ENCODE assay signal across 18 cellular contexts in the genomic region with DNA sequence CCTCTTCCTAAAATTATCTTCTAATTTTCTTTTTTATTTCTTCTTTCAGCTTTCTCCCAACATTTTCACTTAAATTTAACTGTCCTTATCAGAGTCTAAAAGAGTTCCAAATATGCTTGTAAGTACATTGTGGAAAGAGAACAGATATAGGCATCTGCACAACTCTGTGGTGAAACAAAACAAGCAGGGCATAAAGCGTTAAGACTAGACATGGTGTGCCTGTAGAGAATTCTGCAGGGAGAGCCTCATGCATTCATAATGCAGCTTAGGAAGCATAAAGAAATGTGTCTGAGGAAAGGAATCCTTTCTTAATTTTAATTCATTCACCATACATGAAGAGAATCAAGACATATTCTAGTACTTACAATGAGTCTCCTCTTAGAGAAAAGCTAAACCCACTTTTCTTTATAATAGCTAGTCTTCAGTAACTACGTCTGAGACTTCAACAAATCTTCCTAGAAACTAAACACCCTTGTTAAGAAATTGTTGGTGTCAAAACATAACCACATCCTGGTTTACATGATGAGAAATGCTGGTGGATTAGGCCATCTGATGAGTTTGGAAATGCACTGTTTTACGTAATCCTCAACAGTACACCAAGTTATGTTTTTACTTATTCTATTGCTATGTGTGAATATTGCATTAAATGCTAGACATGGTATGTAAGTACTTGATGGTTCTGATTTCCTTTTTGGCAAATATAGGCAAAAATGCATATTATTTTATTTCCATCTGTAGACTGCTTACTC.
DNase-seq lines count a peak whose midpoint lies in the region; ATAC-seq, FAIRE-seq and TF ChIP-seq lines count a peak whose summit lies in the region.
"Had no signal": no experiment of that assay in that cellular context is flagged by ENCODE, and none has a peak within 500 bp of the region (broad histone marks: within the 10 kb centered on the region; RNA-seq: fewer than 3 reads in every experiment).

No MANE protein-coding gene starts in this region.

- no peak overlapping the region for H2AFZ ChIP-seq in DND-41 (ENCODE audit: low read depth, low read length)
- H2AFZ ChIP-seq in mammary epithelial cell (ENCODE audit: low read depth, low read length): no peak overlapping the region

- dilution Hi-C loops in mammary epithelial cell (cut with HindIII; ENCODE audit: low sequenced_read_pairs): no loop called here

- intact Hi-C loops in mammary epithelial cell (cut with micrococcal nuclease): no loop called here

- in situ Hi-C loops in mammary epithelial cell (cut with MboI; ENCODE audit: low sequenced_read_pairs in 2 of 2): no loop called here

- FAIRE-seq in D721Med (lab: Jason Lieb, UNC): no peak
- FAIRE-seq: GM19239 had no signal

- H3K27ac Mint-ChIP-seq in natural killer cell treated with Interleukin-12 subunit alpha and Interleukin-12 subunit beta and Interleukin-15 and Interleukin-18, amount 100 ng/mL, for 72 hours: peak overlapping the region; percentile 79 to 84
- H3K27ac Mint-ChIP-seq: effector memory CD8-positive, alpha-beta T cell; naive B cell; type B pancreatic cell had no signal

- WGBS in mammary epithelial cell (ENCODE audit: low coverage, missing lambda C conversion rate): 68% methylated on average over 3 of the region's 3 CpGs

- H4K20me1 ChIP-seq in DND-41 (ENCODE audit: insufficient read depth, low read length) (no peaks in the 10 kb centered on the region), mammary epithelial cell (ENCODE audit: insufficient read depth, low read length) (no peaks in the 10 kb centered on the region)

- no peak for TF ChIP-seq CTCF in DND-41 (IDR thresholded peaks at IDR 0.05; ENCODE audit: borderline replicate concordance, extremely low read depth, low read length, poor library complexity, severe bottlenecking)
- TF ChIP-seq CTCF in mammary epithelial cell (conservative IDR thresholded peaks at IDR 0.05 in 1 of 2, IDR thresholded peaks at IDR 0.05 in 1 of 2; ENCODE audit: extremely low read depth in 1 of 2, insufficient read depth in 1 of 2, low read depth in 1 of 2, low read length in 2 of 2): no peak
- TF ChIP-seq CTCF in D721Med (IDR thresholded peaks at IDR 0.05; ENCODE audit: insufficient read depth, missing control alignments): no peak

- H3K9me3 Mint-ChIP-seq in natural killer cell treated with Interleukin-12 subunit alpha and Interleukin-12 subunit beta and Interleukin-15 and Interleukin-18, amount 100 ng/mL, for 72 hours: peaks cover 18% of the 10 kb centered on the region

- peaks cover 7 to 8% of the 10 kb centered on the region in 2 donors for H3K4me1 Mint-ChIP-seq in natural killer cell treated with Interleukin-12 subunit alpha and Interleukin-12 subunit beta and Interleukin-15 and Interleukin-18, amount 100 ng/mL, for 72 hours (ENCODE audit: low read depth in 2 of 2)
- H3K4me1 Mint-ChIP-seq: naive B cell had no signal

- H3K4me3 Mint-ChIP-seq in natural killer cell treated with Interleukin-12 subunit alpha and Interleukin-12 subunit beta and Interleukin-15 and Interleukin-18, amount 100 ng/mL, for 72 hours: peak overlapping the region; percentile 34
- H3K4me3 Mint-ChIP-seq: effector memory CD8-positive, alpha-beta T cell; naive B cell; type B pancreatic cell had no signal

- H3K27ac ChIP-seq in DND-41 (ENCODE audit: low read length) (0 out of 2 replicates have a peak overlapping the region, but pooled peaks have one; percentile 5), mammary epithelial cell (ENCODE audit: insufficient read depth, low read depth, low read length) (no peak overlapping the region)
- H3K27ac ChIP-seq: SJSA1 had no signal

- H3K36me3 Mint-ChIP-seq in natural killer cell treated with Interleukin-12 subunit alpha and Interleukin-12 subunit beta and Interleukin-15 and Interleukin-18, amount 100 ng/mL, for 72 hours: peaks cover 13% of the 10 kb centered on the region
- H3K36me3 Mint-ChIP-seq: naive B cell, type B pancreatic cell had no signal

- H3K79me2 ChIP-seq in DND-41 (ENCODE audit: insufficient read depth, low read length) (no peaks in the 10 kb centered on the region), mammary epithelial cell (ENCODE audit: insufficient read depth, low read length) (no peaks in the 10 kb centered on the region)

- ATAC-seq in DND-41 (ENCODE audit: insufficient read depth, low read depth): peak; percentile 79
- ATAC-seq in natural killer cell treated with Interleukin-12 subunit alpha and Interleukin-12 subunit beta and Interleukin-15 and Interleukin-18, amount 100 ng/mL, for 72 hours: peak; percentile 72 to 92
- ATAC-seq in GM19452 (IDR thresholded peaks at IDR 0.05; ENCODE audit: unreplicated experiment): no peak
- ATAC-seq: effector memory CD8-positive, alpha-beta T cell; heart right ventricle; left colon had no signal

- H3K4me1 ChIP-seq in DND-41 (ENCODE audit: insufficient read depth, low read length): peaks cover 32% of the 10 kb centered on the region
- peaks cover 10% of the 10 kb centered on the region for H3K4me1 ChIP-seq in mammary epithelial cell (ENCODE audit: insufficient read depth, low read length)
- H3K4me1 ChIP-seq: SJSA1 had no signal

- H3K9ac ChIP-seq in DND-41 (ENCODE audit: low read depth, low read length) (peak overlapping the region; percentile 8; the same call in 1 of the 2 replicates), mammary epithelial cell (ENCODE audit: insufficient read depth, low read length) (no peak overlapping the region)

- no peak overlapping the region for H3K4me2 ChIP-seq in DND-41 (ENCODE audit: insufficient read depth, low read length)
- no peak overlapping the region for H3K4me2 ChIP-seq in mammary epithelial cell (ENCODE audit: insufficient read depth, low read depth, low read length)

- no peaks in the 10 kb centered on the region for H3K9me3 ChIP-seq in DND-41 (ENCODE audit: insufficient read depth, low read length, severe bottlenecking)
- peaks cover 2% of the 10 kb centered on the region for H3K9me3 ChIP-seq in mammary epithelial cell (replicated peaks; ENCODE audit: insufficient read depth, low read length)
- H3K9me3 ChIP-seq: SJSA1 had no signal

- no peaks in the 10 kb centered on the region for H3K27me3 Mint-ChIP-seq in natural killer cell treated with Interleukin-12 subunit alpha and Interleukin-12 subunit beta and Interleukin-15 and Interleukin-18, amount 100 ng/mL, for 72 hours
- H3K27me3 Mint-ChIP-seq: effector memory CD8-positive, alpha-beta T cell; naive B cell; type B pancreatic cell had no signal

- CTCF ChIA-PET in mammary epithelial cell (lab: Charles Lee; ENCODE audit: low non-redundant PET): no interaction called here

- DNase-seq in DND-41 (no peak), MV-4-11 (lab: John Stamatoyannopoulos, UW) (peak; percentile 99), mammary epithelial cell (peak; percentile 88), ecto neural progenitor cell (ENCODE audit: low spot score) (no peak), D721Med (ENCODE audit: insufficient read length, low spot score) (no peak)
- no peak for DNase-seq in natural killer cell treated with Interleukin-12 subunit alpha and Interleukin-12 subunit beta and Interleukin-15 and Interleukin-18, amount 100 ng/mL, for 72 hours (ENCODE audit: low spot score)
- DNase-seq in stimulated activated CD4-positive, alpha-beta T cell treated with anti-CD3 and anti-CD28 coated beads, Interleukin-4, amount 100 ng/mL, for 4 hours: no peak
- DNase-seq: activated effector memory CD4-positive, alpha-beta T cell treated with Interleukin-2 at 50 U/mL for 16 hours; effector memory CD8-positive, alpha-beta T cell; heart right ventricle; left colon; naive B cell; NCI-H1694; NCI-H748 treated with DMSO at 0.1 percent for 48 hours had no signal

- H3K27me3 ChIP-seq in DND-41 (ENCODE audit: insufficient read depth, low read length, poor library complexity) (no peaks in the 10 kb centered on the region), mammary epithelial cell (ENCODE audit: insufficient read depth, low read length) (no peaks in the 10 kb centered on the region)
- H3K27me3 ChIP-seq: heart right ventricle, SJSA1 had no signal

- H3K4me3 ChIP-seq in DND-41 (ENCODE audit: low read depth in 1 of 2, low read length in 2 of 2) (no peak overlapping the region), mammary epithelial cell (replicated peaks in 1 of 3; ENCODE audit: insufficient read depth in 1 of 3, low read depth in 2 of 3, low read length in 3 of 3) (no peak overlapping the region)
- H3K4me3 ChIP-seq: heart right ventricle, SJSA1 had no signal

- no peaks in the 10 kb centered on the region for H3K36me3 ChIP-seq in DND-41 (ENCODE audit: insufficient read depth, low read length)
- no peaks in the 10 kb centered on the region for H3K36me3 ChIP-seq in mammary epithelial cell (ENCODE audit: insufficient read depth, low read length)
- H3K36me3 ChIP-seq: heart right ventricle, SJSA1 had no signal

- BruUV-seq in mammary epithelial cell (replicated peaks; lab: Mats Ljungman, UMichigan): no TSS peak

Comparison
In these comparisons a context has a peak if more than half of its experiments do, and no peak if none do; other contexts are left out.
1. DNase-seq: peak in MV-4-11 (single experiment) and mammary epithelial cell (single experiment); none in DND-41 (single experiment), natural killer cell treated with Interleukin-12 subunit alpha and Interleukin-12 subunit beta and Interleukin-15 and Interleukin-18, amount 100 ng/mL, for 72 hours (single experiment), stimulated activated CD4-positive, alpha-beta T cell treated with anti-CD3 and anti-CD28 coated beads, Interleukin-4, amount 100 ng/mL, for 4 hours (0 of 2), ecto neural progenitor cell (single experiment) and D721Med (single experiment).